22 cellular contexts compared by ENCODE assay signal in the genomic region with DNA sequence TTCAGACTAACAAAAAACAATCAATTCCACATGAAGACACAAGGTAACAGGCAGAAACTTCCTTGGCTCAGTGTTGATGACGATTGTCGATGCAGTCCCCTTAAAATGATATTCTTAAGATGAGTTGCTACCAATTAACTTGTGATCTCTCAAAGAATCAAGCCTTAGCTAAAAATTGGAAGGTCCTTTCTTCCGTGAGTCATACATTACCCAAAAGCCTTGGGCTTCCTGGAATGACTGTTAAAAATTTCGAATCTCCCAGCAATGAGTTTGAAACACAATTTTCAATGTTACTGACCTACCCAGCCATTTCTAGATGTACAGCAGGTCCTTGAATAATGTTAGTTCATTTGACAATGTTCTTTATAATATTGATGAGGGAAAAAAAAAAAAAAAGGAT.
"Had no signal": no experiment of that assay in that cellular context is flagged by ENCODE, and none has a peak within 500 bp of the region (broad histone marks: within the 10 kb centered on the region; RNA-seq: fewer than 3 reads in every experiment).

No MANE protein-coding gene starts in this region.

- H3K27ac ChIP-seq: adrenal gland, ascending aorta, brain microvascular endothelial cell, gastroesophageal sphincter, heart left ventricle, upper lobe of left lung had no signal

- H3K4me3 ChIP-seq: adrenal gland, ascending aorta, gastroesophageal sphincter, heart left ventricle, upper lobe of left lung had no signal

- H3K9me3 ChIP-seq: adrenal gland, ascending aorta, gastroesophageal sphincter, heart left ventricle, upper lobe of left lung had no signal

- H3K9me3 Mint-ChIP-seq: natural killer cell; stimulated activated memory B cell treated with anti-CD40 and anti-IgM and Interleukin-4, amounts not matched to agents 10 μg/mL and 1 μg/mL and 100 μg/mL, for 72 hours had no signal

- H3K36me3 ChIP-seq: adrenal gland, ascending aorta, brain microvascular endothelial cell had no signal

- H3K27me3 ChIP-seq: adrenal gland, ascending aorta, brain microvascular endothelial cell, gastroesophageal sphincter, heart left ventricle, upper lobe of left lung had no signal

- H3K36me3 Mint-ChIP-seq: natural killer cell; stimulated activated memory B cell treated with anti-CD40 and anti-IgM and Interleukin-4, amounts not matched to agents 10 μg/mL and 1 μg/mL and 100 μg/mL, for 72 hours had no signal

- DNase-seq: activated CD4-positive, alpha-beta T cell treated with anti-CD3 and anti-CD28 coated beads for 48 hours; activated effector memory CD4-positive, alpha-beta T cell treated with anti-CD3 and anti-CD28 coated beads, Interleukin-2, amount 50 U/mL, for 16 hours; activated naive CD4-positive, alpha-beta T cell treated with anti-CD3 and anti-CD28 coated beads, Interleukin-2, amount 50 U/mL, for 16 hours; activated T-cell treated with anti-CD3 and anti-CD28 coated beads, Interleukin-2, amount 50 U/mL, for 1 hour; adrenal gland; brain microvascular endothelial cell; caudate nucleus; dermis blood vessel endothelial cell; effector CD8-positive, alpha-beta T cell; erythroblast; heart left ventricle; left ventricle myocardium superior; midbrain; natural killer cell; small intestine; stimulated activated CD4-positive, alpha-beta T cell treated with anti-CD3 and anti-CD28 coated beads, Interleukin-2, amount 100 ng/mL, for 24 hours had no signal

- FAIRE-seq: islet of Langerhans, small intestine had no signal

- H3K27ac Mint-ChIP-seq: natural killer cell; stimulated activated memory B cell treated with anti-CD40 and anti-IgM and Interleukin-4, amounts not matched to agents 10 μg/mL and 1 μg/mL and 100 μg/mL, for 72 hours had no signal

- H3K4me1 ChIP-seq: ascending aorta, gastroesophageal sphincter had no signal

- ATAC-seq: gastroesophageal sphincter; heart left ventricle; left ventricle myocardium superior; natural killer cell; sciatic nerve; stimulated activated memory B cell treated with anti-CD40 and anti-IgM and Interleukin-4, amounts not matched to agents 10 μg/mL and 1 μg/mL and 100 μg/mL, for 72 hours had no signal
